Comparison of ENCODE assay signal across 21 cellular contexts in genomic region chr3:196327405-196327804, GRCh38. TPM values are rescaled to one million over a fixed set of nuclear protein-coding genes. Genes with fewer than 3 reads are reported as not detected.
DNase-seq lines count a peak whose midpoint lies in the region; ATAC-seq, FAIRE-seq and TF ChIP-seq lines count a peak whose summit lies in the region.
"Had no signal": no experiment of that assay in that cellular context is flagged by ENCODE, and none has a peak within 500 bp of the region (broad histone marks: within the 10 kb centered on the region; RNA-seq: fewer than 3 reads in every experiment).

No MANE protein-coding gene starts in this region.

- BruUV-seq in HepG2 (replicated peaks; lab: Mats Ljungman, UMichigan): no TSS peak

- no peaks in the 10 kb centered on the region for H3K27me3 Mint-ChIP-seq in WTC11 (ENCODE audit: low read depth)

- H4K20me1 ChIP-seq in HepG2 (ENCODE audit: insufficient read depth, low read length): no peaks in the 10 kb centered on the region

- TF ChIP-seq EP300 in HepG2 (IDR thresholded peaks at IDR 0.05; ENCODE audit: low read depth in 2 of 2, low read length in 2 of 2) (no peak), HepG2 (CRISPR knock-in tag; IDR thresholded peaks at IDR 0.05; ENCODE audit: borderline replicate concordance) (no peak)

- TF ChIP-seq RAD21 in HepG2 (CRISPR knock-in tag; IDR thresholded peaks at IDR 0.05): no peak

- H2AFZ ChIP-seq in HepG2 (ENCODE audit: low read length): no peak overlapping the region

- no peak for FAIRE-seq in HepG2 (lab: Jason Lieb, UNC)
- FAIRE-seq: A204.1, GM12891 had no signal

- DNase-seq in HepG2 (ENCODE audit: low spot score): no peak
- no peak for DNase-seq in right lobe of liver
- no peak for DNase-seq in WTC11 (ENCODE audit: low spot score)
- DNase-seq in iris pigment epithelial cell (ENCODE audit: low read depth): peak; percentile 28
- no peak for DNase-seq in BE2C
- DNase-seq in effector CD8-positive, alpha-beta T cell (lab: John Stamatoyannopoulos, UW): no peak
- DNase-seq in NCI-H1105 treated with DMSO at 0.1 percent for 48 hours (lab: John Stamatoyannopoulos, UW): no peak
- DNase-seq: Caco-2; MV-4-11; NCI-H1436 treated with DMSO at 0.1 percent for 48 hours; NCI-H2227 treated with DMSO at 0.1 percent for 48 hours; NCI-H526; NK-92 treated with Interleukin-12 subunit alpha and Interleukin-12 subunit beta, amount 100 ng/mL, for 24 hours; OCI-M1; SJCRH30 had no signal

- no peak overlapping the region for H3K4me2 ChIP-seq in HepG2 (ENCODE audit: low read depth, low read length)

- peak overlapping the region; percentile 42; the same call in 1 of the 2 replicates for H3K27ac Mint-ChIP-seq in WTC11
- H3K27ac Mint-ChIP-seq: IgD-negative memory B cell had no signal

- no peaks in the 10 kb centered on the region for H3K9me3 ChIP-seq in HepG2 (ENCODE audit: low read length)
- H3K9me3 ChIP-seq in right lobe of liver: no peaks in the 10 kb centered on the region
- H3K9me3 ChIP-seq in BE2C: no peaks in the 10 kb centered on the region
- H3K9me3 ChIP-seq: Caco-2, SJCRH30 had no signal

- no peaks in the 10 kb centered on the region for H3K27me3 ChIP-seq in HepG2 (ENCODE audit: control insufficient read depth in 1 of 2, insufficient read depth in 2 of 2, low read length in 2 of 2)
- H3K27me3 ChIP-seq in right lobe of liver: no peaks in the 10 kb centered on the region
- no peaks in the 10 kb centered on the region for H3K27me3 ChIP-seq in BE2C
- H3K27me3 ChIP-seq: SJCRH30 had no signal

- H3K36me3 ChIP-seq in HepG2 (replicated peaks in 1 of 2; ENCODE audit: control insufficient read depth in 1 of 2, insufficient read depth in 2 of 2, low read length in 2 of 2): no peaks in the 10 kb centered on the region; a peak in 1 of 5 replicates
- H3K36me3 ChIP-seq in right lobe of liver: no peaks in the 10 kb centered on the region
- H3K36me3 ChIP-seq in BE2C: no peaks in the 10 kb centered on the region; the same call in 1 of the 2 replicates
- H3K36me3 ChIP-seq: SJCRH30 had no signal

- H3K4me1 ChIP-seq in HepG2 (ENCODE audit: insufficient read depth, low read length) (no peaks in the 10 kb centered on the region), right lobe of liver (no peaks in the 10 kb centered on the region), BE2C (no peaks in the 10 kb centered on the region; the same call in 1 of the 2 replicates)
- H3K4me1 ChIP-seq: Caco-2 had no signal

- TF ChIP-seq POLR2A in HepG2 (IDR thresholded peaks at IDR 0.05; ENCODE audit: insufficient read depth in 1 of 2, low read depth in 2 of 2, low read length in 2 of 2) (no peak), right lobe of liver (IDR thresholded peaks at IDR 0.05) (no peak)

- no peak overlapping the region for H3K4me3 Mint-ChIP-seq in WTC11
- H3K4me3 Mint-ChIP-seq: IgD-negative memory B cell had no signal

- CTCF ChIA-PET in HepG2 (lab: Yijun Ruan, JAX; ENCODE audit: low intra/inter-chr PET ratio, low total read pairs): no interaction called here
- CTCF ChIA-PET in WTC11 (lab: Charles Lee): interaction anchor here (1.0 kb wide), 1 partner anchor 10 kb away, joined by 3 read pairs; no protein-coding TSS in a partner anchor

- POLR2A ChIA-PET in HepG2 (lab: Yijun Ruan, JAX): interaction anchor here (1.0 kb wide), 1 partner anchor 9 kb away, joined by 3 read pairs; the partner anchor contains the start of gene DYNLT2B
- POLR2A ChIA-PET in WTC11 (lab: Charles Lee): no interaction called here

- ATAC-seq in HepG2 (peak; percentile 45), right lobe of liver (no peak), WTC11 (peak; percentile 59), HG03095 (IDR thresholded peaks at IDR 0.05; ENCODE audit: unreplicated experiment) (no peak)

- 48% methylated on average over 6 of the region's 6 CpGs for WGBS in HepG2 (ENCODE audit: low lambda C conversion rate)
- WGBS in right lobe of liver (ENCODE audit: insufficient coverage, low coverage, low lambda C conversion rate, missing lambda C conversion rate): 22% methylated on average over 2 of the region's 6 CpGs

- H3K27ac ChIP-seq in HepG2 (ENCODE audit: extremely low read length, insufficient read depth, low read length) (no peak overlapping the region), right lobe of liver (no peak overlapping the region)
- H3K27ac ChIP-seq: RWPE1, SJCRH30 had no signal

- H3K4me1 Mint-ChIP-seq in WTC11: peaks cover 12% of the 10 kb centered on the region
- H3K4me1 Mint-ChIP-seq: IgD-negative memory B cell had no signal

- in situ Hi-C loops in HepG2 (cut with HindIII; ENCODE audit: extremely low pct_ligation_motif_present, low pct_unique_long_range_greater_than_20kb): no loop called here

- intact Hi-C loops in HepG2 (cut with micrococcal nuclease; ENCODE audit: unreplicated experiment): no loop called here
- intact Hi-C loops in right lobe of liver (cut with DNase I): no loop called here

- no peak overlapping the region for H3K9ac ChIP-seq in HepG2 (ENCODE audit: insufficient read depth, low read depth, low read length)

- H3K4me3 ChIP-seq in HepG2 (replicated peaks in 1 of 3; ENCODE audit: insufficient read depth in 1 of 3, low read depth in 2 of 3, low read length in 3 of 3): no peak overlapping the region
- no peak overlapping the region for H3K4me3 ChIP-seq in right lobe of liver
- no peak overlapping the region for H3K4me3 ChIP-seq in BE2C (ENCODE audit: low read depth, low read length)
- H3K4me3 ChIP-seq: SJCRH30 had no signal

- TF ChIP-seq CTCF in HepG2 (CRISPR knock-in tag; IDR thresholded peaks at IDR 0.05) (no peak), right lobe of liver (IDR thresholded peaks at IDR 0.05) (no peak), WTC11 (IDR thresholded peaks at IDR 0.05) (no peak), BE2C (IDR thresholded peaks at IDR 0.05; ENCODE audit: low read depth, low read length) (no peak)

- H3K79me2 ChIP-seq in HepG2 (ENCODE audit: insufficient read depth, low read length): no peaks in the 10 kb centered on the region

- no peaks in the 10 kb centered on the region for H3K36me3 Mint-ChIP-seq in WTC11

- H3K9me3 Mint-ChIP-seq in WTC11: no peaks in the 10 kb centered on the region
- H3K9me3 Mint-ChIP-seq: IgD-negative memory B cell had no signal

RNA-seq across cellular contexts. Expression of gene DYNLT2B, which starts 9.4 kb away (rescaled TPM):
- total RNA-seq in HepG2 (2016; rRNA removed; fragmentation: Illumina TruSeq; extraction: Trizol) (7.0 and 11.2 TPM in 2 replicates), right lobe of liver (1 to 10 TPM in 3 of 6 experiments, under 1 TPM in 1, not detected in 2; 0.62 to 2.6 (median 1.4) TPM), WTC11 (2021) (10.0 to 13.6 TPM (median 11.4 TPM) in 3 replicates)
- 4.9 and 5.3 TPM in 2 replicates for total RNA-seq in HepG2 (2016; cell fraction: cytosol; rRNA removed; fragmentation: Illumina TruSeq; extraction: Trizol; ENCODE audit: low read depth)
- total RNA-seq in HepG2 (2016; cell fraction: insoluble cytoplasmic fraction; rRNA removed; fragmentation: Illumina TruSeq; extraction: Trizol): 8.3 and 10.2 TPM in 2 replicates
- total RNA-seq in HepG2 (2016; cell fraction: membrane; rRNA removed; fragmentation: Illumina TruSeq; extraction: Trizol): 5.7 and 6.2 TPM in 2 replicates
- 3.8 and 3.9 TPM in 2 replicates for total RNA-seq in HepG2 (2016; cell fraction: nucleus; rRNA removed; fragmentation: Illumina TruSeq; extraction: Trizol)
- 4.0 and 4.3 TPM in 2 replicates for polyA plus RNA-seq in HepG2 (2011; rRNA removed)
- 5.1 and 5.3 TPM in 2 replicates for polyA plus RNA-seq in HepG2 (2011; cell fraction: cytosol; rRNA removed)
- polyA plus RNA-seq in HepG2 (2011; cell fraction: nucleus; rRNA removed): 1.4 and 1.5 TPM in 2 replicates
- polyA plus RNA-seq in HepG2 (2012): 2.9 and 5.9 TPM in 2 replicates
- polyA plus RNA-seq in HepG2 (2016; cell fraction: cytosol; fragmentation: Illumina TruSeq; extraction: Trizol; ENCODE audit: low read depth): 7.3 and 11.4 TPM in 2 replicates
- 12.5 and 14.4 TPM in 2 replicates for polyA plus RNA-seq in HepG2 (2016; cell fraction: insoluble cytoplasmic fraction; fragmentation: Illumina TruSeq; extraction: Trizol; ENCODE audit: low read depth)
- 5.9 and 8.0 TPM in 2 replicates for polyA plus RNA-seq in HepG2 (2016; cell fraction: membrane; fragmentation: Illumina TruSeq; extraction: Trizol; ENCODE audit: low read depth)
- 6.1 and 6.5 TPM in 2 replicates for polyA plus RNA-seq in HepG2 (2016; cell fraction: nucleus; fragmentation: Illumina TruSeq; extraction: Trizol; ENCODE audit: insufficient read depth, low read depth)
- polyA minus RNA-seq in HepG2 (2011; rRNA and poly(A)+ RNA removed; ENCODE audit: low replicate concordance): 0.82 and 2.6 TPM in 2 replicates
- not detected in 2 replicates for polyA minus RNA-seq in HepG2 (2011; cell fraction: cytosol; rRNA and poly(A)+ RNA removed)
- 1.7 and 3.4 TPM in 2 replicates for polyA minus RNA-seq in HepG2 (2011; cell fraction: nucleus; rRNA and poly(A)+ RNA removed)
- polyA plus RNA-seq in BE2C (2012; ENCODE audit: insufficient read depth, insufficient read length, low read depth): 7.5 TPM

RNA-seq across cellular contexts. Expression of gene TM4SF19, which starts 10.8 kb away (rescaled TPM):
- total RNA-seq in HepG2 (2016; rRNA removed; fragmentation: Illumina TruSeq; extraction: Trizol) (not detected in 2 replicates), right lobe of liver (1 to 10 TPM in 1 of 6 experiments, under 1 TPM in 1, not detected in 4; 0.59 to 1.7 TPM), WTC11 (2021) (not detected in 3 replicates)
- not detected in 2 replicates for total RNA-seq in HepG2 (2016; cell fraction: cytosol; rRNA removed; fragmentation: Illumina TruSeq; extraction: Trizol; ENCODE audit: low read depth)
- total RNA-seq in HepG2 (2016; cell fraction: insoluble cytoplasmic fraction; rRNA removed; fragmentation: Illumina TruSeq; extraction: Trizol): not detected in 2 replicates
- total RNA-seq in HepG2 (2016; cell fraction: membrane; rRNA removed; fragmentation: Illumina TruSeq; extraction: Trizol): not detected in 2 replicates
- not detected in 2 replicates for total RNA-seq in HepG2 (2016; cell fraction: nucleus; rRNA removed; fragmentation: Illumina TruSeq; extraction: Trizol)
- polyA plus RNA-seq in HepG2 (2011; rRNA removed): 0.05 and 0.36 TPM in 2 replicates
- 0.08 and 0.17 TPM in 2 replicates for polyA plus RNA-seq in HepG2 (2011; cell fraction: cytosol; rRNA removed)
- 0.47 and 0.83 TPM in 2 replicates for polyA plus RNA-seq in HepG2 (2011; cell fraction: nucleus; rRNA removed)
- not detected in 2 replicates for polyA plus RNA-seq in HepG2 (2012)
- polyA plus RNA-seq in HepG2 (2016; cell fraction: cytosol; fragmentation: Illumina TruSeq; extraction: Trizol; ENCODE audit: low read depth): not detected in 2 replicates
- not detected in 2 replicates for polyA plus RNA-seq in HepG2 (2016; cell fraction: insoluble cytoplasmic fraction; fragmentation: Illumina TruSeq; extraction: Trizol; ENCODE audit: low read depth)
- polyA plus RNA-seq in HepG2 (2016; cell fraction: membrane; fragmentation: Illumina TruSeq; extraction: Trizol; ENCODE audit: low read depth): not detected in 2 replicates
- not detected in 2 replicates for polyA plus RNA-seq in HepG2 (2016; cell fraction: nucleus; fragmentation: Illumina TruSeq; extraction: Trizol; ENCODE audit: insufficient read depth, low read depth)
- 0.66 and 5.5 TPM in 2 replicates for polyA minus RNA-seq in HepG2 (2011; rRNA and poly(A)+ RNA removed; ENCODE audit: low replicate concordance)
- polyA minus RNA-seq in HepG2 (2011; cell fraction: cytosol; rRNA and poly(A)+ RNA removed): not detected in 2 replicates
- polyA minus RNA-seq in HepG2 (2011; cell fraction: nucleus; rRNA and poly(A)+ RNA removed): 0.62 TPM in 1 of 2 replicates, not detected in the other
- not detected for polyA plus RNA-seq in BE2C (2012; ENCODE audit: insufficient read depth, insufficient read length, low read depth)
- total RNA-seq: Caco-2, G401 had no signal

RNA-seq across cellular contexts. Expression of gene PCYT1A, which starts 39.9 kb away (rescaled TPM):
- total RNA-seq in HepG2 (2016; rRNA removed; fragmentation: Illumina TruSeq; extraction: Trizol) (45.3 and 53.2 TPM in 2 replicates), right lobe of liver (10 to 100 TPM; 20.8 to 43.2 (median 28.8) TPM), WTC11 (2021) (22.4 to 28.5 TPM (median 23.5 TPM) in 3 replicates)
- 13.8 and 14.6 TPM in 2 replicates for total RNA-seq in HepG2 (2016; cell fraction: cytosol; rRNA removed; fragmentation: Illumina TruSeq; extraction: Trizol; ENCODE audit: low read depth)
- total RNA-seq in HepG2 (2016; cell fraction: insoluble cytoplasmic fraction; rRNA removed; fragmentation: Illumina TruSeq; extraction: Trizol): 46.3 and 55.2 TPM in 2 replicates
- 13.3 and 14.5 TPM in 2 replicates for total RNA-seq in HepG2 (2016; cell fraction: membrane; rRNA removed; fragmentation: Illumina TruSeq; extraction: Trizol)
- total RNA-seq in HepG2 (2016; cell fraction: nucleus; rRNA removed; fragmentation: Illumina TruSeq; extraction: Trizol): 47.1 and 49.4 TPM in 2 replicates
- polyA plus RNA-seq in HepG2 (2011; rRNA removed): 26.4 and 28.5 TPM in 2 replicates
- polyA plus RNA-seq in HepG2 (2011; cell fraction: cytosol; rRNA removed): 16.4 and 21.4 TPM in 2 replicates
- polyA plus RNA-seq in HepG2 (2011; cell fraction: nucleus; rRNA removed): 62.7 and 74.7 TPM in 2 replicates
- 25.2 and 26.1 TPM in 2 replicates for polyA plus RNA-seq in HepG2 (2012)
- 3.8 and 4.3 TPM in 2 replicates for polyA plus RNA-seq in HepG2 (2016; cell fraction: cytosol; fragmentation: Illumina TruSeq; extraction: Trizol; ENCODE audit: low read depth)
- 44.0 and 44.3 TPM in 2 replicates for polyA plus RNA-seq in HepG2 (2016; cell fraction: insoluble cytoplasmic fraction; fragmentation: Illumina TruSeq; extraction: Trizol; ENCODE audit: low read depth)
- 5.2 and 5.6 TPM in 2 replicates for polyA plus RNA-seq in HepG2 (2016; cell fraction: membrane; fragmentation: Illumina TruSeq; extraction: Trizol; ENCODE audit: low read depth)
- polyA plus RNA-seq in HepG2 (2016; cell fraction: nucleus; fragmentation: Illumina TruSeq; extraction: Trizol; ENCODE audit: insufficient read depth, low read depth): 61.7 and 67.8 TPM in 2 replicates
- 104 and 131 TPM in 2 replicates for polyA minus RNA-seq in HepG2 (2011; rRNA and poly(A)+ RNA removed; ENCODE audit: low replicate concordance)
- polyA minus RNA-seq in HepG2 (2011; cell fraction: cytosol; rRNA and poly(A)+ RNA removed): 27.9 and 30.3 TPM in 2 replicates
- 110 and 122 TPM in 2 replicates for polyA minus RNA-seq in HepG2 (2011; cell fraction: nucleus; rRNA and poly(A)+ RNA removed)
- polyA plus RNA-seq in BE2C (2012; ENCODE audit: insufficient read depth, insufficient read length, low read depth): 63.7 TPM

Comparison
In these comparisons a context has a peak if more than half of its experiments do, and no peak if none do; other contexts are left out.
1. ATAC-seq: peak in HepG2 (single experiment) and WTC11 (single experiment); none in right lobe of liver (0 of 4) and HG03095 (single experiment).